In genomic region chr3:171810278-171811058, GRCh38 we compare ENCODE assay signal across 1 cellular context.
A peak's percentile ranks its signal among the peaks of the same experiment; 100 is the strongest.
TF ChIP-seq lines count a peak whose summit lies in the region.

PLD1 (minus strand) TSS chr3:171810483; CDS start chr3:171738051, 72,432 bp downstream.

TF ChIP-seq in HepG2, 621 proteins besides CTCF, POLR2A, EP300 and RAD21 (continued from another document):
- TF ChIP-seq ZNF770 (CRISPR knock-in tag; IDR thresholded peaks at IDR 0.05) (peak; percentile 97), ZNF34 (CRISPR knock-in tag; IDR thresholded peaks at IDR 0.05; ENCODE audit: borderline replicate concordance) (no peak), SMARCC2 (IDR thresholded peaks at IDR 0.05) (no peak), PTBP1 (IDR thresholded peaks at IDR 0.05; ENCODE audit: low read depth, low read length, poor library complexity, severe bottlenecking) (no peak), RELA (CRISPR knock-in tag; IDR thresholded peaks at IDR 0.05) (no peak), PHF5A (CRISPR knock-in tag; IDR thresholded peaks at IDR 0.05; ENCODE audit: low read depth, unreplicated experiment) (no peak), NR2F1 (CRISPR knock-in tag; IDR thresholded peaks at IDR 0.05) (no peak), PHB2 (IDR thresholded peaks at IDR 0.05; ENCODE audit: partially characterized antibody) (no peak), TEAD2 (CRISPR knock-in tag; IDR thresholded peaks at IDR 0.05) (no peak), SNAPC5 (CRISPR knock-in tag; IDR thresholded peaks at IDR 0.05; ENCODE audit: borderline replicate concordance) (no peak), PRDM10 (CRISPR knock-in tag; IDR thresholded peaks at IDR 0.05; ENCODE audit: low read depth) (peak; percentile 56), ADNP (CRISPR knock-in tag; IDR thresholded peaks at IDR 0.05) (no peak), ZNF12 (CRISPR knock-in tag; IDR thresholded peaks at IDR 0.05) (no peak), ZNF280B (CRISPR knock-in tag; IDR thresholded peaks at IDR 0.05; ENCODE audit: borderline replicate concordance) (0 out of 2 replicates have a peak, but pooled peaks have one; percentile 24), CC2D1A (CRISPR knock-in tag; IDR thresholded peaks at IDR 0.05) (no peak), FOXK2 (IDR thresholded peaks at IDR 0.05) (no peak), ISX (CRISPR knock-in tag; conservative IDR thresholded peaks at IDR 0.05) (no peak), ZNF713 (CRISPR knock-in tag; IDR thresholded peaks at IDR 0.05) (no peak), FOSL1 (CRISPR knock-in tag; IDR thresholded peaks at IDR 0.05; ENCODE audit: borderline replicate concordance) (no peak; the same call in 1 of the 2 replicates), KAT7 (CRISPR knock-in tag; IDR thresholded peaks at IDR 0.05; ENCODE audit: borderline replicate concordance) (0 out of 2 replicates have a peak, but pooled peaks have one; percentile 22), ZBTB39 (CRISPR knock-in tag; IDR thresholded peaks at IDR 0.05) (peak; percentile 9; the same call in 1 of the 2 replicates), AFF4 (CRISPR knock-in tag; IDR thresholded peaks at IDR 0.05) (no peak; the same call in 1 of the 2 replicates), ZEB1 (IDR thresholded peaks at IDR 0.05; ENCODE audit: insufficient replicate concordance, low read depth) (peak; percentile 34), SOX5 (CRISPR knock-in tag; IDR thresholded peaks at IDR 0.05; ENCODE audit: borderline replicate concordance) (0 out of 2 replicates have a peak, but pooled peaks have one; percentile 55), RERE (CRISPR knock-in tag; IDR thresholded peaks at IDR 0.05; ENCODE audit: low read depth) (0 out of 2 replicates have a peak, but pooled peaks have one; percentile 25), MZF1 (CRISPR knock-in tag; IDR thresholded peaks at IDR 0.05; ENCODE audit: borderline replicate concordance) (no peak)
